ENCODE assay signal across 8 cellular contexts in the genomic region with DNA sequence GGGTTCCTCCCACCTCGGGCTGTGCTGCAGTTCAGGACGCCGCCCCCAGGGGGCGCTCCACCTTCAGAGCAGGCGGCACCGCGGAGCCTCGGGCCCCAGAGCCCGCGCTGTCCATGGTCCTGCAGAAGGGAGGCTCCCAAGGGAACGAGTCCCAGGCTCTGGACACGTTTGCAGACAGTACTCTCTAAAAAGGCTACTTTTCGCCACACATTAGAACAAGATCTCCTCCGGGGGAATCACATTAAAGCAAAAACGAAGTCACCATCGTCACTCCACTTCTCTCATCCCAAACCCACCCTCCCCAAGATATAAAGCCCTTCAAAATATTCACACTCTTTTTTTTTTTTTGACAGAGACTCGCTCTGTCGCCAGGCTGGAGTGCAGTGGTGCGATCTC. TPM values are rescaled to one million over a fixed set of nuclear protein-coding genes. Genes with fewer than 3 reads are reported as not detected.
DNase-seq lines count a peak whose midpoint lies in the region; ATAC-seq, FAIRE-seq and TF ChIP-seq lines count a peak whose summit lies in the region.

No MANE protein-coding gene starts in this region.

- H3K36me3 ChIP-seq in BE2C (no peaks in the 10 kb centered on the region), HAP-1 (replicated peaks) (no peaks in the 10 kb centered on the region)

- no peak for FAIRE-seq in RCC 7860 (lab: Jason Lieb, UNC)

- H3K27ac ChIP-seq in foreskin keratinocyte: no peak overlapping the region

- no peaks in the 10 kb centered on the region for H3K9me3 Mint-ChIP-seq in activated T-helper 2 cell treated with anti-CD3 and anti-CD28 coated beads, Interferon-gamma antibody, Interleukin-2, Interleukin-4, amounts not matched to agents 10 μg/mL and 5 μg/mL and 100 μg/mL, durations not matched to agents 14 hours and 24 hours and 36 hours

- H3K4me3 ChIP-seq in BE2C (ENCODE audit: low read depth, low read length) (no peak overlapping the region), HAP-1 (no peak overlapping the region)

- H3K27me3 ChIP-seq in BE2C: no peaks in the 10 kb centered on the region; the same call in 1 of the 2 replicates
- H3K27me3 ChIP-seq in HAP-1 (ENCODE audit: low read depth): peaks cover 2% of the 10 kb centered on the region; the same call in 1 of the 2 replicates
- no peaks in the 10 kb centered on the region for H3K27me3 ChIP-seq in foreskin keratinocyte

- peak overlapping the region; percentile 26 for H3K4me3 Mint-ChIP-seq in activated T-helper 2 cell treated with anti-CD3 and anti-CD28 coated beads, Interferon-gamma antibody, Interleukin-2, Interleukin-4, amounts not matched to agents 10 μg/mL and 5 μg/mL and 100 μg/mL, durations not matched to agents 14 hours and 24 hours and 36 hours (ENCODE audit: low read depth)

- in situ Hi-C loops in HAP-1 (cut with MboI; ENCODE audit: low sequenced_read_pairs): no loop called here

- DNase-seq in BE2C (peak; percentile 84), HAP-1 (ENCODE audit: low spot score in 2 of 2) (peak; percentile 55 to 95), RCC 7860 (ENCODE audit: low spot score) (peak; percentile 49), foreskin keratinocyte (peak in 1 of 2 donors; percentile 20), nucleus accumbens (lab: John Stamatoyannopoulos, UW) (peak in 43 of 56 donors; percentile 6 to 82 (median 39)), superior temporal gyrus (ENCODE audit: extremely low spot score) (peak; percentile 72)
- peak; percentile 80 for DNase-seq in activated T-helper 2 cell treated with anti-CD3 and anti-CD28 coated beads, Interferon-gamma antibody, Interleukin-2, Interleukin-4, amounts not matched to agents 10 μg/mL and 5 μg/mL and 100 μg/mL, durations not matched to agents 14 hours and 24 hours and 36 hours (ENCODE audit: low spot score)

- H3K27ac Mint-ChIP-seq in activated T-helper 2 cell treated with anti-CD3 and anti-CD28 coated beads, Interferon-gamma antibody, Interleukin-2, Interleukin-4, amounts not matched to agents 10 μg/mL and 5 μg/mL and 100 μg/mL, durations not matched to agents 14 hours and 24 hours and 36 hours: no peak overlapping the region

- H3K27me3 Mint-ChIP-seq in activated T-helper 2 cell treated with anti-CD3 and anti-CD28 coated beads, Interferon-gamma antibody, Interleukin-2, Interleukin-4, amounts not matched to agents 10 μg/mL and 5 μg/mL and 100 μg/mL, durations not matched to agents 14 hours and 24 hours and 36 hours (ENCODE audit: low read depth): no peaks in the 10 kb centered on the region

- H3K36me3 Mint-ChIP-seq in activated T-helper 2 cell treated with anti-CD3 and anti-CD28 coated beads, Interferon-gamma antibody, Interleukin-2, Interleukin-4, amounts not matched to agents 10 μg/mL and 5 μg/mL and 100 μg/mL, durations not matched to agents 14 hours and 24 hours and 36 hours (ENCODE audit: low read depth): no peaks in the 10 kb centered on the region

- peak; percentile 68 for ATAC-seq in foreskin keratinocyte
- no peak for ATAC-seq in HG02970 (IDR thresholded peaks at IDR 0.05; ENCODE audit: low FRiP score, unreplicated experiment)

- TF ChIP-seq CTCF in BE2C (IDR thresholded peaks at IDR 0.05; ENCODE audit: low read depth, low read length) (peak; percentile 97), foreskin keratinocyte (conservative IDR thresholded peaks at IDR 0.05) (peak; percentile 92)

- no peaks in the 10 kb centered on the region for H3K4me1 ChIP-seq in BE2C
- H3K4me1 ChIP-seq in HAP-1: no peaks in the 10 kb centered on the region
- no peaks in the 10 kb centered on the region for H3K4me1 ChIP-seq in foreskin keratinocyte

- H3K4me1 Mint-ChIP-seq in activated T-helper 2 cell treated with anti-CD3 and anti-CD28 coated beads, Interferon-gamma antibody, Interleukin-2, Interleukin-4, amounts not matched to agents 10 μg/mL and 5 μg/mL and 100 μg/mL, durations not matched to agents 14 hours and 24 hours and 36 hours (ENCODE audit: low read depth): peaks cover 22% of the 10 kb centered on the region

- intact Hi-C loops in activated T-helper 2 cell treated with anti-CD3 and anti-CD28 coated beads, Interferon-gamma antibody, Interleukin-2, Interleukin-4, amounts not matched to agents 10 μg/mL and 5 μg/mL and 100 μg/mL, durations not matched to agents 14 hours and 24 hours and 36 hours (cut with micrococcal nuclease): loop anchor here (1.0 to 5.0 kb wide), 4 partner anchors 17 to 235 kb away; no protein-coding TSS in a partner anchor

- H3K9me3 ChIP-seq in BE2C (no peaks in the 10 kb centered on the region), HAP-1 (no peaks in the 10 kb centered on the region)

RNA-seq across cellular contexts. Expression of a gene that starts 4.6 kb away (rescaled TPM):
- polyA plus RNA-seq in BE2C (2012; ENCODE audit: insufficient read depth, insufficient read length, low read depth): 0.28 TPM
- 4.0 and 6.6 TPM in 2 replicates for total RNA-seq in activated T-helper 2 cell treated with anti-CD3 and anti-CD28 coated beads, Interferon-gamma antibody, Interleukin-2, Interleukin-4, amounts not matched to agents 10 μg/mL and 5 μg/mL and 100 μg/mL, durations not matched to agents 14 hours and 24 hours and 36 hours
- not detected in 2 replicates for total RNA-seq in foreskin keratinocyte
- not detected in 2 replicates for polyA plus RNA-seq in foreskin keratinocyte

RNA-seq across cellular contexts. Expression of a gene that starts 31.7 kb away (rescaled TPM):
- polyA plus RNA-seq in BE2C (2012; ENCODE audit: insufficient read depth, insufficient read length, low read depth): not detected
- 0.14 and 0.27 TPM in 2 replicates for total RNA-seq in activated T-helper 2 cell treated with anti-CD3 and anti-CD28 coated beads, Interferon-gamma antibody, Interleukin-2, Interleukin-4, amounts not matched to agents 10 μg/mL and 5 μg/mL and 100 μg/mL, durations not matched to agents 14 hours and 24 hours and 36 hours
- not detected in 2 replicates for total RNA-seq in foreskin keratinocyte
- not detected in 2 replicates for polyA plus RNA-seq in foreskin keratinocyte

RNA-seq across cellular contexts. Expression of a gene that starts 34.3 kb away (rescaled TPM):
- polyA plus RNA-seq in BE2C (2012; ENCODE audit: insufficient read depth, insufficient read length, low read depth): not detected
- total RNA-seq in activated T-helper 2 cell treated with anti-CD3 and anti-CD28 coated beads, Interferon-gamma antibody, Interleukin-2, Interleukin-4, amounts not matched to agents 10 μg/mL and 5 μg/mL and 100 μg/mL, durations not matched to agents 14 hours and 24 hours and 36 hours: not detected in 2 replicates
- total RNA-seq in foreskin keratinocyte: not detected in 2 replicates
- polyA plus RNA-seq in foreskin keratinocyte: not detected in 2 replicates

RNA-seq across cellular contexts. Expression of a gene that starts 36.2 kb away (rescaled TPM):
- polyA plus RNA-seq in BE2C (2012; ENCODE audit: insufficient read depth, insufficient read length, low read depth): not detected
- total RNA-seq in activated T-helper 2 cell treated with anti-CD3 and anti-CD28 coated beads, Interferon-gamma antibody, Interleukin-2, Interleukin-4, amounts not matched to agents 10 μg/mL and 5 μg/mL and 100 μg/mL, durations not matched to agents 14 hours and 24 hours and 36 hours: 0.07 and 0.18 TPM in 2 replicates
- not detected in 2 replicates for total RNA-seq in foreskin keratinocyte
- polyA plus RNA-seq in foreskin keratinocyte: not detected in 2 replicates

RNA-seq across cellular contexts. Expression of a gene that starts 49.6 kb away (rescaled TPM):
- 0.54 TPM for polyA plus RNA-seq in BE2C (2012; ENCODE audit: insufficient read depth, insufficient read length, low read depth)
- 332 and 342 TPM in 2 replicates for total RNA-seq in activated T-helper 2 cell treated with anti-CD3 and anti-CD28 coated beads, Interferon-gamma antibody, Interleukin-2, Interleukin-4, amounts not matched to agents 10 μg/mL and 5 μg/mL and 100 μg/mL, durations not matched to agents 14 hours and 24 hours and 36 hours
- total RNA-seq in foreskin keratinocyte: not detected in 2 replicates
- not detected in 2 replicates for polyA plus RNA-seq in foreskin keratinocyte
